In genomic region chr2:101763496-101764333, GRCh38 we compare ENCODE assay signal across 1 cellular context.
TF ChIP-seq lines count a peak whose summit lies in the region.

No MANE protein-coding gene starts in this region.

TF ChIP-seq in HepG2, 621 proteins besides CTCF, POLR2A, EP300 and RAD21 (continued from another document):
- TF ChIP-seq ARID4A (CRISPR knock-in tag; IDR thresholded peaks at IDR 0.05; ENCODE audit: borderline replicate concordance): peak; percentile 62; the same call in 1 of the 2 replicates
- TF ChIP-seq U2AF2 (IDR thresholded peaks at IDR 0.05; ENCODE audit: low read depth, low read length): no peak
- peak; percentile 77 for TF ChIP-seq POGZ (CRISPR knock-in tag; IDR thresholded peaks at IDR 0.05)
- TF ChIP-seq ZNF530 (CRISPR knock-in tag; IDR thresholded peaks at IDR 0.05; ENCODE audit: low read depth): no peak
- TF ChIP-seq ZMAT3 (CRISPR knock-in tag; conservative IDR thresholded peaks at IDR 0.05): no peak
- TF ChIP-seq ZNF784 (CRISPR knock-in tag; IDR thresholded peaks at IDR 0.05; ENCODE audit: borderline replicate concordance): 0 out of 2 replicates have a peak, but pooled peaks have one; percentile 33
- TF ChIP-seq, protein P1, sequence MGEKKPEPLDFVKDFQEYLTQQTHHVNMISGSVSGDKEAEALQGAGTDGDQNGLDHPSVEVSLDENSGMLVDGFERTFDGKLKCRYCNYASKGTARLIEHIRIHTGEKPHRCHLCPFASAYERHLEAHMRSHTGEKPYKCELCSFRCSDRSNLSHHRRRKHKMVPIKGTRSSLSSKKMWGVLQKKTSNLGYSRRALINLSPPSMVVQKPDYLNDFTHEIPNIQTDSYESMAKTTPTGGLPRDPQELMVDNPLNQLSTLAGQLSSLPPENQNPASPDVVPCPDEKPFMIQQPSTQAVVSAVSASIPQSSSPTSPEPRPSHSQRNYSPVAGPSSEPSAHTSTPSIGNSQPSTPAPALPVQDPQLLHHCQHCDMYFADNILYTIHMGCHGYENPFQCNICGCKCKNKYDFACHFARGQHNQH (CRISPR knock-in tag; IDR thresholded peaks at IDR 0.05): no peak; the same call in 1 of the 2 replicates
- no peak for TF ChIP-seq PHF5A (CRISPR knock-in tag; IDR thresholded peaks at IDR 0.05; ENCODE audit: low read depth, unreplicated experiment)
- TF ChIP-seq, protein P2, sequence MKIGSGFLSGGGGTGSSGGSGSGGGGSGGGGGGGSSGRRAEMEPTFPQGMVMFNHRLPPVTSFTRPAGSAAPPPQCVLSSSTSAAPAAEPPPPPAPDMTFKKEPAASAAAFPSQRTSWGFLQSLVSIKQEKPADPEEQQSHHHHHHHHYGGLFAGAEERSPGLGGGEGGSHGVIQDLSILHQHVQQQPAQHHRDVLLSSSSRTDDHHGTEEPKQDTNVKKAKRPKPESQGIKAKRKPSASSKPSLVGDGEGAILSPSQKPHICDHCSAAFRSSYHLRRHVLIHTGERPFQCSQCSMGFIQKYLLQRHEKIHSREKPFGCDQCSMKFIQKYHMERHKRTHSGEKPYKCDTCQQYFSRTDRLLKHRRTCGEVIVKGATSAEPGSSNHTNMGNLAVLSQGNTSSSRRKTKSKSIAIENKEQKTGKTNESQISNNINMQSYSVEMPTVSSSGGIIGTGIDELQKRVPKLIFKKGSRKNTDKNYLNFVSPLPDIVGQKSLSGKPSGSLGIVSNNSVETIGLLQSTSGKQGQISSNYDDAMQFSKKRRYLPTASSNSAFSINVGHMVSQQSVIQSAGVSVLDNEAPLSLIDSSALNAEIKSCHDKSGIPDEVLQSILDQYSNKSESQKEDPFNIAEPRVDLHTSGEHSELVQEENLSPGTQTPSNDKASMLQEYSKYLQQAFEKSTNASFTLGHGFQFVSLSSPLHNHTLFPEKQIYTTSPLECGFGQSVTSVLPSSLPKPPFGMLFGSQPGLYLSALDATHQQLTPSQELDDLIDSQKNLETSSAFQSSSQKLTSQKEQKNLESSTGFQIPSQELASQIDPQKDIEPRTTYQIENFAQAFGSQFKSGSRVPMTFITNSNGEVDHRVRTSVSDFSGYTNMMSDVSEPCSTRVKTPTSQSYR (CRISPR knock-in tag; IDR thresholded peaks at IDR 0.05; ENCODE audit: borderline replicate concordance): peak; percentile 76
- peak; percentile 25; the same call in 1 of the 2 replicates for TF ChIP-seq UBTF (CRISPR knock-in tag; IDR thresholded peaks at IDR 0.05)
- no peak for TF ChIP-seq ZNF224 (CRISPR knock-in tag; IDR thresholded peaks at IDR 0.05)
- TF ChIP-seq ZNF782 (CRISPR knock-in tag; IDR thresholded peaks at IDR 0.05; ENCODE audit: borderline replicate concordance): no peak
- no peak for TF ChIP-seq BCL3 (CRISPR knock-in tag; IDR thresholded peaks at IDR 0.05)
- TF ChIP-seq SP4 (CRISPR knock-in tag; IDR thresholded peaks at IDR 0.05): no peak; the same call in 1 of the 2 replicates
- no peak for TF ChIP-seq ZNF337 (CRISPR knock-in tag; IDR thresholded peaks at IDR 0.05; ENCODE audit: borderline replicate concordance, low read depth)
- peak; percentile 90 for TF ChIP-seq ZBTB7B (CRISPR knock-in tag; IDR thresholded peaks at IDR 0.05)
- TF ChIP-seq, protein P3, sequence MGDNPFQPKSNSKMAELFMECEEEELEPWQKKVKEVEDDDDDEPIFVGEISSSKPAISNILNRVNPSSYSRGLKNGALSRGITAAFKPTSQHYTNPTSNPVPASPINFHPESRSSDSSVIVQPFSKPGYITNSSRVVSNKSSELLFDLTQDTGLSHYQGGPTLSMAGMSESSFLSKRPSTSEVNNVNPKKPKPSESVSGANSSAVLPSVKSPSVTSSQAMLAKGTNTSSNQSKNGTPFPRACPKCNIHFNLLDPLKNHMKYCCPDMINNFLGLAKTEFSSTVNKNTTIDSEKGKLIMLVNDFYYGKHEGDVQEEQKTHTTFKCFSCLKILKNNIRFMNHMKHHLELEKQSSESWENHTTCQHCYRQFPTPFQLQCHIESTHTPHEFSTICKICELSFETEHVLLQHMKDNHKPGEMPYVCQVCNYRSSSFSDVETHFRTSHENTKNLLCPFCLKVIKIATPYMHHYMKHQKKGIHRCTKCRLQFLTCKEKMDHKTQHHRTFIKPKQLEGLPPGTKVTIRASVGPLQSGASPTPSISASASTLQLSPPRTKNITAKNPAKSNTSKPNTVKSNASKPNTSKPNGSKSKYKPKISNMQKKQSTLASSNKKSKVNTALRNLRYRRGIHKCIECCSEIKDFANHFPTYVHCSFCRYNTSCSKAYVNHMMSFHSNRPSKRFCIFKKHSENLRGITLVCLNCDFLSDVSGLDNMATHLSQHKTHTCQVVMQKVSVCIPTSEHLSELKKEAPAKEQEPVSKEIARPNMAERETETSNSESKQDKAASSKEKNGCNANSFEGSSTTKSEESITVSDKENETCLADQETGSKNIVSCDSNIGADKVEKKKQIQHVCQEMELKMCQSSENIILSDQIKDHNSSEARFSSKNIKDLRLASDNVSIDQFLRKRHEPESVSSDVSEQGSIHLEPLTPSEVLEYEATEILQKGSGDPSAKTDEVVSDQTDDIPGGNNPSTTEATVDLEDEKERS (CRISPR knock-in tag; IDR thresholded peaks at IDR 0.05): 0 out of 2 replicates have a peak, but pooled peaks have one; percentile 63
- no peak for TF ChIP-seq PCBP2 (optimal IDR thresholded peaks at IDR 0.05; ENCODE audit: low read depth, low read length, poor library complexity, severe bottlenecking)
- TF ChIP-seq, protein P4, sequence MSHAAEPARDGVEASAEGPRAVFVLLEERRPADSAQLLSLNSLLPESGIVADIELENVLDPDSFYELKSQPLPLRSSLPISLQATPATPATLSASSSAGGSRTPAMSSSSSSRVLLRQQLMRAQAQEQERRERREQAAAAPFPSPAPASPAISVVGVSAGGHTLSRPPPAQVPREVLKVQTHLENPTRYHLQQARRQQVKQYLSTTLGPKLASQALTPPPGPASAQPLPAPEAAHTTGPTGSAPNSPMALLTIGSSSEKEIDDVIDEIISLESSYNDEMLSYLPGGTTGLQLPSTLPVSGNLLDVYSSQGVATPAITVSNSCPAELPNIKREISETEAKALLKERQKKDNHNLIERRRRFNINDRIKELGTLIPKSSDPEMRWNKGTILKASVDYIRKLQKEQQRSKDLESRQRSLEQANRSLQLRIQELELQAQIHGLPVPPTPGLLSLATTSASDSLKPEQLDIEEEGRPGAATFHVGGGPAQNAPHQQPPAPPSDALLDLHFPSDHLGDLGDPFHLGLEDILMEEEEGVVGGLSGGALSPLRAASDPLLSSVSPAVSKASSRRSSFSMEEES (CRISPR knock-in tag; IDR thresholded peaks at IDR 0.05): peak; percentile 97
- TF ChIP-seq LCORL (IDR thresholded peaks at IDR 0.05): peak; percentile 25; the same call in 1 of the 2 replicates
- TF ChIP-seq LCORL (CRISPR knock-in tag; IDR thresholded peaks at IDR 0.05): peak; percentile 74
- peak; percentile 95 for TF ChIP-seq SOX5 (CRISPR knock-in tag; IDR thresholded peaks at IDR 0.05; ENCODE audit: borderline replicate concordance)
